13 cellular contexts compared by ENCODE assay signal in genomic region chr16:53809088-53809951, GRCh38.
DNase-seq lines count a peak whose midpoint lies in the region; TF ChIP-seq lines count a peak whose summit lies in the region.
"Had no signal": no experiment of that assay in that cellular context is flagged by ENCODE, and none has a peak within 500 bp of the region (broad histone marks: within the 10 kb centered on the region; RNA-seq: fewer than 3 reads in every experiment).

No MANE protein-coding gene starts in this region.

- CTCF ChIA-PET in Caco-2 (lab: Charles Lee) = no interaction called here

- TF ChIP-seq CTCF in Caco-2 (IDR thresholded peaks at IDR 0.05; ENCODE audit: insufficient read depth in 1 of 2, low read depth in 1 of 2, low read length in 1 of 2, severe bottlenecking in 1 of 2, unreplicated experiment in 1 of 2) = no peak
- TF ChIP-seq CTCF in choroid plexus epithelial cell (conservative IDR thresholded peaks at IDR 0.05; ENCODE audit: low read depth, low read length) = no peak

- intact Hi-C loops in Caco-2 (cut with micrococcal nuclease; ENCODE audit: unreplicated experiment) = no loop called here

- peaks cover 41% of the 10 kb centered on the region for H3K4me1 Mint-ChIP-seq in Caco-2 (ENCODE audit: low read depth, unreplicated experiment)

- no peaks in the 10 kb centered on the region for H3K9me3 ChIP-seq in Caco-2
- H3K9me3 ChIP-seq in MG63 = no peaks in the 10 kb centered on the region

- H3K9me3 Mint-ChIP-seq in Caco-2 (ENCODE audit: unreplicated experiment) = no peaks in the 10 kb centered on the region
- H3K9me3 Mint-ChIP-seq: central memory CD8-positive, alpha-beta T cell; immature natural killer cell; T-helper 1 cell treated with Interleukin-12 subunit alpha and Interleukin-12 subunit beta and Interleukin-4 antibody, amounts not matched to agents 30 μg/mL and 1 μg/mL, for 36 hours had no signal

- H3K4me1 ChIP-seq in Caco-2 = peaks cover 32% of the 10 kb centered on the region

- BruUV-seq in Caco-2 (replicated peaks; lab: Mats Ljungman, UMichigan) = no TSS peak

- H3K4me3 ChIP-seq in Caco-2 (ENCODE audit: low read depth, low read length) (no peak overlapping the region), MG63 (no peak overlapping the region), choroid plexus epithelial cell (ENCODE audit: low read depth, low read length) (no peak overlapping the region)

- DNase-seq in Caco-2 (no peak), MG63 (peak; percentile 65), choroid plexus epithelial cell (ENCODE audit: low read depth) (peak; percentile 93), non-pigmented ciliary epithelial cell (ENCODE audit: low read depth) (peak; percentile 82), activated gamma-delta T cell (lab: John Stamatoyannopoulos, UW) (no peak), NCI-H2171 (lab: John Stamatoyannopoulos, UW) (no peak), C1 segment of cervical spinal cord (lab: John Stamatoyannopoulos, UW) (no peak)
- no peak for DNase-seq in NK-92 treated with Interleukin-12 subunit alpha and Interleukin-12 subunit beta, amount 100 ng/mL, for 24 hours (lab: John Stamatoyannopoulos, UW)
- DNase-seq: activated CD4-positive, alpha-beta T cell treated with anti-CD3 and anti-CD28 coated beads, Interleukin-2, amount 50 U/mL, for 1 hour; immature natural killer cell; right cardiac atrium had no signal

- POLR2A ChIA-PET in Caco-2 (lab: Charles Lee) = no interaction called here

- H3K4me3 Mint-ChIP-seq in Caco-2 (ENCODE audit: unreplicated experiment) = no peak overlapping the region
- H3K4me3 Mint-ChIP-seq: central memory CD8-positive, alpha-beta T cell; immature natural killer cell; T-helper 1 cell treated with Interleukin-12 subunit alpha and Interleukin-12 subunit beta and Interleukin-4 antibody, amounts not matched to agents 30 μg/mL and 1 μg/mL, for 36 hours had no signal

- peaks cover 6% of the 10 kb centered on the region for H3K36me3 Mint-ChIP-seq in Caco-2 (ENCODE audit: insufficient read depth, unreplicated experiment)

- peak overlapping the region; percentile 31 for H3K27ac Mint-ChIP-seq in Caco-2 (ENCODE audit: unreplicated experiment)
- H3K27ac Mint-ChIP-seq: immature natural killer cell; T-helper 1 cell treated with Interleukin-12 subunit alpha and Interleukin-12 subunit beta and Interleukin-4 antibody, amounts not matched to agents 30 μg/mL and 1 μg/mL, for 36 hours had no signal

- no peaks in the 10 kb centered on the region for H3K27me3 Mint-ChIP-seq in Caco-2 (ENCODE audit: insufficient read depth, unreplicated experiment)
- H3K27me3 Mint-ChIP-seq: central memory CD8-positive, alpha-beta T cell had no signal

- H3K36me3 ChIP-seq in Caco-2 (ENCODE audit: control insufficient read depth, insufficient read depth, low read length) (no peaks in the 10 kb centered on the region; the same call in 1 of the 2 replicates), MG63 (peaks cover 38% of the 10 kb centered on the region)

- H3K27me3 ChIP-seq in Caco-2 (replicated peaks; ENCODE audit: control insufficient read depth, insufficient read depth, low read length) (no peaks in the 10 kb centered on the region; the same call in 1 of the 2 replicates), MG63 (no peaks in the 10 kb centered on the region)

Comparison
In these comparisons a context has a peak if more than half of its experiments do, and no peak if none do; other contexts are left out.
1. DNase-seq: peak in MG63 (single experiment), choroid plexus epithelial cell (single experiment) and non-pigmented ciliary epithelial cell (single experiment); none in Caco-2 (0 of 2), NK-92 treated with Interleukin-12 subunit alpha and Interleukin-12 subunit beta, amount 100 ng/mL, for 24 hours (single experiment), activated gamma-delta T cell (single experiment), NCI-H2171 (single experiment) and C1 segment of cervical spinal cord (0 of 14).